In genomic region chr3:82261637-82262036, GRCh38 we compare ENCODE assay signal across 31 cellular contexts.
"Had no signal": no experiment of that assay in that cellular context is flagged by ENCODE, and none has a peak within 500 bp of the region (broad histone marks: within the 10 kb centered on the region; RNA-seq: fewer than 3 reads in every experiment).

No MANE protein-coding gene starts in this region.

- H3K27me3 Mint-ChIP-seq: naive thymus-derived CD4-positive, alpha-beta T cell; progenitor cell of endocrine pancreas; stimulated activated memory B cell treated with anti-CD40 and anti-IgM and Interleukin-4, amounts not matched to agents 10 μg/mL and 1 μg/mL and 100 μg/mL, for 72 hours; stimulated activated naive CD8-positive, alpha-beta T cell treated with anti-CD3 and anti-CD28 coated beads, Interleukin-15, amount 100 ng/mL, for 72 hours; type B pancreatic cell had no signal

- DNase-seq: naive thymus-derived CD4-positive, alpha-beta T cell; natural killer cell; occipital lobe; ovary; posterior cingulate gyrus; psoas muscle; right cardiac atrium; spleen; stimulated activated CD4-positive, alpha-beta T cell treated with anti-CD3 and anti-CD28 coated beads, Interleukin-12 subunit alpha, Interleukin-12 subunit beta, amount 100 ng/mL, for 4 hours; stimulated activated CD4-positive, alpha-beta T cell treated with anti-CD3 and anti-CD28 coated beads, Interleukin-1b, Interleukin-23, amount 100 ng/mL, for 48 hours; stimulated activated CD4-positive, alpha-beta T cell treated with anti-CD3 and anti-CD28 coated beads, Interleukin-4, amount 100 ng/mL, for 1 hour; stimulated activated CD4-positive, alpha-beta T cell treated with anti-CD3 and anti-CD28 coated beads, Interleukin-4, amount 100 ng/mL, for 4 hours; stimulated activated CD8-positive, alpha-beta memory T cell treated with anti-CD3 and anti-CD28 coated beads, Interleukin-4, amount 100 ng/mL, for 48 hours; stimulated activated naive CD4-positive, alpha-beta T cell; stimulated activated naive CD8-positive, alpha-beta T cell treated with anti-CD3 and anti-CD28 coated beads, Interleukin-15, amount 100 ng/mL, for 72 hours; stimulated activated naive CD8-positive, alpha-beta T cell treated with anti-CD3 and anti-CD28 coated beads, Interleukin-15, Interleukin-2, amounts not matched to agents 100 U/mL and 50 U/mL, for 24 hours; substantia nigra; testis; tibial artery; transverse colon; upper lobe of right lung; uterus had no signal

- H3K27ac ChIP-seq: ovary, parathyroid adenoma, psoas muscle, skin epidermis, spleen, suprapubic skin, testis, tibial artery, transverse colon, upper lobe of right lung, uterus had no signal

- H3K4me3 ChIP-seq: ovary, psoas muscle, skin epidermis, smooth muscle cell, spleen, suprapubic skin, testis, tibial artery, transverse colon, upper lobe of right lung, uterus had no signal

- H3K4me2 ChIP-seq: smooth muscle cell had no signal

- H3K9me3 Mint-ChIP-seq: nephron, type B pancreatic cell had no signal

- ATAC-seq: naive thymus-derived CD4-positive, alpha-beta T cell; natural killer cell; psoas muscle; right cardiac atrium; sciatic nerve; stimulated activated memory B cell treated with anti-CD40 and anti-IgM and Interleukin-4, amounts not matched to agents 10 μg/mL and 1 μg/mL and 100 μg/mL, for 72 hours; stimulated activated naive CD8-positive, alpha-beta T cell treated with anti-CD3 and anti-CD28 coated beads, Interleukin-15, amount 100 ng/mL, for 72 hours; stimulated activated naive CD8-positive, alpha-beta T cell treated with anti-CD3 and anti-CD28 coated beads, Interleukin-15, Interleukin-2, amounts not matched to agents 100 U/mL and 50 U/mL, for 24 hours; upper lobe of right lung had no signal

- H3K27ac Mint-ChIP-seq: naive thymus-derived CD4-positive, alpha-beta T cell; natural killer cell; nephron; progenitor cell of endocrine pancreas; stimulated activated memory B cell treated with anti-CD40 and anti-IgM and Interleukin-4, amounts not matched to agents 10 μg/mL and 1 μg/mL and 100 μg/mL, for 72 hours; stimulated activated naive CD8-positive, alpha-beta T cell treated with anti-CD3 and anti-CD28 coated beads, Interleukin-15, amount 100 ng/mL, for 72 hours; type B pancreatic cell had no signal

- H2AFZ ChIP-seq: parathyroid adenoma had no signal

- H3K9ac ChIP-seq: parathyroid adenoma had no signal

- H3K36me3 ChIP-seq: ovary, spleen, suprapubic skin, tibial artery, transverse colon, upper lobe of right lung, uterus had no signal

- H3K27me3 ChIP-seq: spleen, suprapubic skin, testis, tibial artery, transverse colon, upper lobe of right lung, uterus had no signal

- H3K9me3 ChIP-seq: ovary, psoas muscle, suprapubic skin, testis, tibial artery, upper lobe of right lung, uterus had no signal

- H3K4me1 ChIP-seq: parathyroid adenoma, psoas muscle, spleen, suprapubic skin, testis, tibial artery, transverse colon, upper lobe of right lung, uterus had no signal

- H3K36me3 Mint-ChIP-seq: naive thymus-derived CD4-positive, alpha-beta T cell; natural killer cell; stimulated activated memory B cell treated with anti-CD40 and anti-IgM and Interleukin-4, amounts not matched to agents 10 μg/mL and 1 μg/mL and 100 μg/mL, for 72 hours; type B pancreatic cell had no signal

- H3K4me3 Mint-ChIP-seq: naive thymus-derived CD4-positive, alpha-beta T cell; natural killer cell; nephron; stimulated activated memory B cell treated with anti-CD40 and anti-IgM and Interleukin-4, amounts not matched to agents 10 μg/mL and 1 μg/mL and 100 μg/mL, for 72 hours; stimulated activated naive CD8-positive, alpha-beta T cell treated with anti-CD3 and anti-CD28 coated beads, Interleukin-15, amount 100 ng/mL, for 72 hours; type B pancreatic cell had no signal

- H3K4me1 Mint-ChIP-seq: naive thymus-derived CD4-positive, alpha-beta T cell; natural killer cell; nephron; stimulated activated memory B cell treated with anti-CD40 and anti-IgM and Interleukin-4, amounts not matched to agents 10 μg/mL and 1 μg/mL and 100 μg/mL, for 72 hours; stimulated activated naive CD8-positive, alpha-beta T cell treated with anti-CD3 and anti-CD28 coated beads, Interleukin-15, amount 100 ng/mL, for 72 hours had no signal

- H3K79me2 ChIP-seq: parathyroid adenoma had no signal
